ENCODE assay signal across 2 cellular contexts in the genomic region with DNA sequence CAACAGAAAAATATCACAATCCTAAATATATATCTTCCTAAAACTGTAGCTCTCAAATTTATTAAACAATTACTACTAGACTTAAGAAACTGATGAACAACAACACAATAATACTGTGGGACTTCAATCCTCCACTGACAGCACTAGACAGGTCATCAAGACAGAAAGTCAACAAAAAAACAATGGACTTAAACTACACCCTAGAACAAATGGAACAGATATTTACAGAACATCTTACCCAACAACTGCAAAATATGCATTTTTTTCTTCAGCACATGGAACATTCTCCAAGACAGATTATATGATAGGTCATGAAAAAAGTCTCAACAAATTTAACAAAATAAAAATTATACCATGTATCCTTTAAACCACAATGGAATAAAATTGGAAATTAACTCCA.
TF ChIP-seq lines count a peak whose summit lies in the region.

No MANE protein-coding gene starts in this region.

TF ChIP-seq in HepG2, 621 proteins besides CTCF, POLR2A, EP300 and RAD21 (continued from another document and continues in another):
- TF ChIP-seq, protein P1, sequence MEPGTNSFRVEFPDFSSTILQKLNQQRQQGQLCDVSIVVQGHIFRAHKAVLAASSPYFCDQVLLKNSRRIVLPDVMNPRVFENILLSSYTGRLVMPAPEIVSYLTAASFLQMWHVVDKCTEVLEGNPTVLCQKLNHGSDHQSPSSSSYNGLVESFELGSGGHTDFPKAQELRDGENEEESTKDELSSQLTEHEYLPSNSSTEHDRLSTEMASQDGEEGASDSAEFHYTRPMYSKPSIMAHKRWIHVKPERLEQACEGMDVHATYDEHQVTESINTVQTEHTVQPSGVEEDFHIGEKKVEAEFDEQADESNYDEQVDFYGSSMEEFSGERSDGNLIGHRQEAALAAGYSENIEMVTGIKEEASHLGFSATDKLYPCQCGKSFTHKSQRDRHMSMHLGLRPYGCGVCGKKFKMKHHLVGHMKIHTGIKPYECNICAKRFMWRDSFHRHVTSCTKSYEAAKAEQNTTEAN (CRISPR knock-in tag; conservative IDR thresholded peaks at IDR 0.05): no peak
- TF ChIP-seq, protein P2, sequence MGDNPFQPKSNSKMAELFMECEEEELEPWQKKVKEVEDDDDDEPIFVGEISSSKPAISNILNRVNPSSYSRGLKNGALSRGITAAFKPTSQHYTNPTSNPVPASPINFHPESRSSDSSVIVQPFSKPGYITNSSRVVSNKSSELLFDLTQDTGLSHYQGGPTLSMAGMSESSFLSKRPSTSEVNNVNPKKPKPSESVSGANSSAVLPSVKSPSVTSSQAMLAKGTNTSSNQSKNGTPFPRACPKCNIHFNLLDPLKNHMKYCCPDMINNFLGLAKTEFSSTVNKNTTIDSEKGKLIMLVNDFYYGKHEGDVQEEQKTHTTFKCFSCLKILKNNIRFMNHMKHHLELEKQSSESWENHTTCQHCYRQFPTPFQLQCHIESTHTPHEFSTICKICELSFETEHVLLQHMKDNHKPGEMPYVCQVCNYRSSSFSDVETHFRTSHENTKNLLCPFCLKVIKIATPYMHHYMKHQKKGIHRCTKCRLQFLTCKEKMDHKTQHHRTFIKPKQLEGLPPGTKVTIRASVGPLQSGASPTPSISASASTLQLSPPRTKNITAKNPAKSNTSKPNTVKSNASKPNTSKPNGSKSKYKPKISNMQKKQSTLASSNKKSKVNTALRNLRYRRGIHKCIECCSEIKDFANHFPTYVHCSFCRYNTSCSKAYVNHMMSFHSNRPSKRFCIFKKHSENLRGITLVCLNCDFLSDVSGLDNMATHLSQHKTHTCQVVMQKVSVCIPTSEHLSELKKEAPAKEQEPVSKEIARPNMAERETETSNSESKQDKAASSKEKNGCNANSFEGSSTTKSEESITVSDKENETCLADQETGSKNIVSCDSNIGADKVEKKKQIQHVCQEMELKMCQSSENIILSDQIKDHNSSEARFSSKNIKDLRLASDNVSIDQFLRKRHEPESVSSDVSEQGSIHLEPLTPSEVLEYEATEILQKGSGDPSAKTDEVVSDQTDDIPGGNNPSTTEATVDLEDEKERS (CRISPR knock-in tag; IDR thresholded peaks at IDR 0.05): no peak
- TF ChIP-seq FOXA3 (CRISPR knock-in tag; IDR thresholded peaks at IDR 0.05) (peak; percentile 45; the same call in 1 of the 2 replicates), RARA (CRISPR knock-in tag; IDR thresholded peaks at IDR 0.05) (0 out of 2 replicates have a peak, but pooled peaks have one; percentile 19), ZNF326 (CRISPR knock-in tag; IDR thresholded peaks at IDR 0.05; ENCODE audit: borderline replicate concordance) (no peak), SOX6 (IDR thresholded peaks at IDR 0.05) (no peak), SOX6 (CRISPR knock-in tag; IDR thresholded peaks at IDR 0.05) (peak; percentile 22; the same call in 1 of the 2 replicates), FOXP1 (IDR thresholded peaks at IDR 0.05) (no peak), FOXP1 (CRISPR knock-in tag; IDR thresholded peaks at IDR 0.05) (peak; percentile 52; the same call in 1 of the 2 replicates), ZNF224 (CRISPR knock-in tag; IDR thresholded peaks at IDR 0.05) (no peak)
- TF ChIP-seq, protein P3, sequence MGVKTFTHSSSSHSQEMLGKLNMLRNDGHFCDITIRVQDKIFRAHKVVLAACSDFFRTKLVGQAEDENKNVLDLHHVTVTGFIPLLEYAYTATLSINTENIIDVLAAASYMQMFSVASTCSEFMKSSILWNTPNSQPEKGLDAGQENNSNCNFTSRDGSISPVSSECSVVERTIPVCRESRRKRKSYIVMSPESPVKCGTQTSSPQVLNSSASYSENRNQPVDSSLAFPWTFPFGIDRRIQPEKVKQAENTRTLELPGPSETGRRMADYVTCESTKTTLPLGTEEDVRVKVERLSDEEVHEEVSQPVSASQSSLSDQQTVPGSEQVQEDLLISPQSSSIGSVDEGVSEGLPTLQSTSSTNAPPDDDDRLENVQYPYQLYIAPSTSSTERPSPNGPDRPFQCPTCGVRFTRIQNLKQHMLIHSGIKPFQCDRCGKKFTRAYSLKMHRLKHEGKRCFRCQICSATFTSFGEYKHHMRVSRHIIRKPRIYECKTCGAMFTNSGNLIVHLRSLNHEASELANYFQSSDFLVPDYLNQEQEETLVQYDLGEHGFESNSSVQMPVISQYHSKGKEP (CRISPR knock-in tag; IDR thresholded peaks at IDR 0.05): no peak
- TF ChIP-seq, protein P4, sequence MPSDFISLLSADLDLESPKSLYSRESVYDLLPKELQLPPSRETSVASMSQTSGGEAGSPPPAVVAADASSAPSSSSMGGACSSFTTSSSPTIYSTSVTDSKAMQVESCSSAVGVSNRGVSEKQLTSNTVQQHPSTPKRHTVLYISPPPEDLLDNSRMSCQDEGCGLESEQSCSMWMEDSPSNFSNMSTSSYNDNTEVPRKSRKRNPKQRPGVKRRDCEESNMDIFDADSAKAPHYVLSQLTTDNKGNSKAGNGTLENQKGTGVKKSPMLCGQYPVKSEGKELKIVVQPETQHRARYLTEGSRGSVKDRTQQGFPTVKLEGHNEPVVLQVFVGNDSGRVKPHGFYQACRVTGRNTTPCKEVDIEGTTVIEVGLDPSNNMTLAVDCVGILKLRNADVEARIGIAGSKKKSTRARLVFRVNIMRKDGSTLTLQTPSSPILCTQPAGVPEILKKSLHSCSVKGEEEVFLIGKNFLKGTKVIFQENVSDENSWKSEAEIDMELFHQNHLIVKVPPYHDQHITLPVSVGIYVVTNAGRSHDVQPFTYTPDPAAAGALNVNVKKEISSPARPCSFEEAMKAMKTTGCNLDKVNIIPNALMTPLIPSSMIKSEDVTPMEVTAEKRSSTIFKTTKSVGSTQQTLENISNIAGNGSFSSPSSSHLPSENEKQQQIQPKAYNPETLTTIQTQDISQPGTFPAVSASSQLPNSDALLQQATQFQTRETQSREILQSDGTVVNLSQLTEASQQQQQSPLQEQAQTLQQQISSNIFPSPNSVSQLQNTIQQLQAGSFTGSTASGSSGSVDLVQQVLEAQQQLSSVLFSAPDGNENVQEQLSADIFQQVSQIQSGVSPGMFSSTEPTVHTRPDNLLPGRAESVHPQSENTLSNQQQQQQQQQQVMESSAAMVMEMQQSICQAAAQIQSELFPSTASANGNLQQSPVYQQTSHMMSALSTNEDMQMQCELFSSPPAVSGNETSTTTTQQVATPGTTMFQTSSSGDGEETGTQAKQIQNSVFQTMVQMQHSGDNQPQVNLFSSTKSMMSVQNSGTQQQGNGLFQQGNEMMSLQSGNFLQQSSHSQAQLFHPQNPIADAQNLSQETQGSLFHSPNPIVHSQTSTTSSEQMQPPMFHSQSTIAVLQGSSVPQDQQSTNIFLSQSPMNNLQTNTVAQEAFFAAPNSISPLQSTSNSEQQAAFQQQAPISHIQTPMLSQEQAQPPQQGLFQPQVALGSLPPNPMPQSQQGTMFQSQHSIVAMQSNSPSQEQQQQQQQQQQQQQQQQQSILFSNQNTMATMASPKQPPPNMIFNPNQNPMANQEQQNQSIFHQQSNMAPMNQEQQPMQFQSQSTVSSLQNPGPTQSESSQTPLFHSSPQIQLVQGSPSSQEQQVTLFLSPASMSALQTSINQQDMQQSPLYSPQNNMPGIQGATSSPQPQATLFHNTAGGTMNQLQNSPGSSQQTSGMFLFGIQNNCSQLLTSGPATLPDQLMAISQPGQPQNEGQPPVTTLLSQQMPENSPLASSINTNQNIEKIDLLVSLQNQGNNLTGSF (CRISPR knock-in tag; IDR thresholded peaks at IDR 0.05): no peak

TF ChIP-seq in WTC11, 78 proteins besides CTCF, POLR2A, EP300 and RAD21 (continued from another document):
- TF ChIP-seq FOXK1 (CRISPR knock-in tag; IDR thresholded peaks at IDR 0.05) (no peak), NFATC4 (CRISPR knock-in tag; IDR thresholded peaks at IDR 0.05) (no peak), CBFB (CRISPR knock-in tag; IDR thresholded peaks at IDR 0.05; ENCODE audit: low read depth) (no peak), MYBL2 (CRISPR knock-in tag; IDR thresholded peaks at IDR 0.05) (no peak), ZNF317 (CRISPR knock-in tag; IDR thresholded peaks at IDR 0.05; ENCODE audit: borderline replicate concordance, low read depth) (no peak), NR1H2 (CRISPR knock-in tag; IDR thresholded peaks at IDR 0.05) (no peak), ZNF671 (CRISPR knock-in tag; IDR thresholded peaks at IDR 0.05) (no peak)
- TF ChIP-seq, protein P5, sequence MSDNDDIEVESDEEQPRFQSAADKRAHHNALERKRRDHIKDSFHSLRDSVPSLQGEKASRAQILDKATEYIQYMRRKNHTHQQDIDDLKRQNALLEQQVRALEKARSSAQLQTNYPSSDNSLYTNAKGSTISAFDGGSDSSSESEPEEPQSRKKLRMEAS (CRISPR knock-in tag; IDR thresholded peaks at IDR 0.05): no peak
- TF ChIP-seq, protein P6, sequence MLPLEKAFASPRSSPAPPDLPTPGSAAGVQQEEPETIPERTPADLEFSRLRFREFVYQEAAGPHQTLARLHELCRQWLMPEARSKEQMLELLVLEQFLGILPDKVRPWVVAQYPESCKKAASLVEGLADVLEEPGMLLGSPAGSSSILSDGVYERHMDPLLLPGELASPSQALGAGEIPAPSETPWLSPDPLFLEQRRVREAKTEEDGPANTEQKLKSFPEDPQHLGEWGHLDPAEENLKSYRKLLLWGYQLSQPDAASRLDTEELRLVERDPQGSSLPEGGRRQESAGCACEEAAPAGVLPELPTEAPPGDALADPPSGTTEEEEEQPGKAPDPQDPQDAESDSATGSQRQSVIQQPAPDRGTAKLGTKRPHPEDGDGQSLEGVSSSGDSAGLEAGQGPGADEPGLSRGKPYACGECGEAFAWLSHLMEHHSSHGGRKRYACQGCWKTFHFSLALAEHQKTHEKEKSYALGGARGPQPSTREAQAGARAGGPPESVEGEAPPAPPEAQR (CRISPR knock-in tag; IDR thresholded peaks at IDR 0.05): no peak
- TF ChIP-seq, protein P7, sequence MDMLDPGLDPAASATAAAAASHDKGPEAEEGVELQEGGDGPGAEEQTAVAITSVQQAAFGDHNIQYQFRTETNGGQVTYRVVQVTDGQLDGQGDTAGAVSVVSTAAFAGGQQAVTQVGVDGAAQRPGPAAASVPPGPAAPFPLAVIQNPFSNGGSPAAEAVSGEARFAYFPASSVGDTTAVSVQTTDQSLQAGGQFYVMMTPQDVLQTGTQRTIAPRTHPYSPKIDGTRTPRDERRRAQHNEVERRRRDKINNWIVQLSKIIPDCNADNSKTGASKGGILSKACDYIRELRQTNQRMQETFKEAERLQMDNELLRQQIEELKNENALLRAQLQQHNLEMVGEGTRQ (CRISPR knock-in tag; IDR thresholded peaks at IDR 0.05): no peak
- TF ChIP-seq, protein P8, sequence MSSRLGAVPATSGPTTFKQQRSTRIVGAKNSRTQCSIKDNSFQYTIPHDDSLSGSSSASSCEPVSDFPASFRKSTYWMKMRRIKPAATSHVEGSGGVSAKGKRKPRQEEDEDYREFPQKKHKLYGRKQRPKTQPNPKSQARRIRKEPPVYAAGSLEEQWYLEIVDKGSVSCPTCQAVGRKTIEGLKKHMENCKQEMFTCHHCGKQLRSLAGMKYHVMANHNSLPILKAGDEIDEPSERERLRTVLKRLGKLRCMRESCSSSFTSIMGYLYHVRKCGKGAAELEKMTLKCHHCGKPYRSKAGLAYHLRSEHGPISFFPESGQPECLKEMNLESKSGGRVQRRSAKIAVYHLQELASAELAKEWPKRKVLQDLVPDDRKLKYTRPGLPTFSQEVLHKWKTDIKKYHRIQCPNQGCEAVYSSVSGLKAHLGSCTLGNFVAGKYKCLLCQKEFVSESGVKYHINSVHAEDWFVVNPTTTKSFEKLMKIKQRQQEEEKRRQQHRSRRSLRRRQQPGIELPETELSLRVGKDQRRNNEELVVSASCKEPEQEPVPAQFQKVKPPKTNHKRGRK (CRISPR knock-in tag; IDR thresholded peaks at IDR 0.05; ENCODE audit: borderline replicate concordance): no peak
